In genomic region chr10:71810048-71810750, GRCh38 we compare ENCODE assay signal across 1 cellular context.
TF ChIP-seq lines count a peak whose summit lies in the region.

No MANE protein-coding gene starts in this region.

TF ChIP-seq in K562, 482 proteins besides CTCF, POLR2A, EP300 and RAD21 (continues in another document):
- no peak for TF ChIP-seq NR0B1 (IDR thresholded peaks at IDR 0.05; ENCODE audit: partially characterized antibody)
- TF ChIP-seq U2AF2 (optimal IDR thresholded peaks at IDR 0.05; ENCODE audit: low read depth, low read length), result no peak
- TF ChIP-seq KDM1A (IDR thresholded peaks at IDR 0.05), result peak in 1 of 2 experiments; percentile 38; a peak in 1 of 4 replicates
- TF ChIP-seq ZNF146 (CRISPR knock-in tag; IDR thresholded peaks at IDR 0.05; ENCODE audit: unreplicated experiment), result no peak
- TF ChIP-seq RAD51 (IDR thresholded peaks at IDR 0.05; ENCODE audit: borderline replicate concordance, low read depth), result no peak
- TF ChIP-seq, protein P1, sequence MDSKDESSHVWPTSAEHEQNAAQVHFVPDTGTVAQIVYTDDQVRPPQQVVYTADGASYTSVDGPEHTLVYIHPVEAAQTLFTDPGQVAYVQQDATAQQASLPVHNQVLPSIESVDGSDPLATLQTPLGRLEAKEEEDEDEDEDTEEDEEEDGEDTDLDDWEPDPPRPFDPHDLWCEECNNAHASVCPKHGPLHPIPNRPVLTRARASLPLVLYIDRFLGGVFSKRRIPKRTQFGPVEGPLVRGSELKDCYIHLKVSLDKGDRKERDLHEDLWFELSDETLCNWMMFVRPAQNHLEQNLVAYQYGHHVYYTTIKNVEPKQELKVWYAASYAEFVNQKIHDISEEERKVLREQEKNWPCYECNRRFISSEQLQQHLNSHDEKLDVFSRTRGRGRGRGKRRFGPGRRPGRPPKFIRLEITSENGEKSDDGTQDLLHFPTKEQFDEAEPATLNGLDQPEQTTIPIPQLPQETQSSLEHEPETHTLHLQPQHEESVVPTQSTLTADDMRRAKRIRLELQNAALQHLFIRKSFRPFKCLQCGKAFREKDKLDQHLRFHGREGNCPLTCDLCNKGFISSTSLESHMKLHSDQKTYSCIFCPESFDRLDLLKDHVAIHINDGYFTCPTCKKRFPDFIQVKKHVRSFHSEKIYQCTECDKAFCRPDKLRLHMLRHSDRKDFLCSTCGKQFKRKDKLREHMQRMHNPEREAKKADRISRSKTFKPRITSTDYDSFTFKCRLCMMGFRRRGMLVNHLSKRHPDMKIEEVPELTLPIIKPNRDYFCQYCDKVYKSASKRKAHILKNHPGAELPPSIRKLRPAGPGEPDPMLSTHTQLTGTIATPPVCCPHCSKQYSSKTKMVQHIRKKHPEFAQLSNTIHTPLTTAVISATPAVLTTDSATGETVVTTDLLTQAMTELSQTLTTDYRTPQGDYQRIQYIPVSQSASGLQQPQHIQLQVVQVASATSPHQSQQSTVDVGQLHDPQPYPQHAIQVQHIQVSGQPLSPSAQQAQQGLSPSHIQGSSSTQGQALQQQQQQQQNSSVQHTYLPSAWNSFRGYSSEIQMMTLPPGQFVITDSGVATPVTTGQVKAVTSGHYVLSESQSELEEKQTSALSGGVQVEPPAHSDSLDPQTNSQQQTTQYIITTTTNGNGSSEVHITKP (IDR thresholded peaks at IDR 0.05; ENCODE audit: partially characterized antibody), result no peak
- no peak for TF ChIP-seq NR2C1 (IDR thresholded peaks at IDR 0.05)
- TF ChIP-seq NR2C1 (tag; IDR thresholded peaks at IDR 0.05), result no peak
- no peak for TF ChIP-seq RBM15 (IDR thresholded peaks at IDR 0.05; ENCODE audit: insufficient read depth, low read length)
- no peak for TF ChIP-seq FOXJ2 (tag; IDR thresholded peaks at IDR 0.05)
- TF ChIP-seq, protein P2, sequence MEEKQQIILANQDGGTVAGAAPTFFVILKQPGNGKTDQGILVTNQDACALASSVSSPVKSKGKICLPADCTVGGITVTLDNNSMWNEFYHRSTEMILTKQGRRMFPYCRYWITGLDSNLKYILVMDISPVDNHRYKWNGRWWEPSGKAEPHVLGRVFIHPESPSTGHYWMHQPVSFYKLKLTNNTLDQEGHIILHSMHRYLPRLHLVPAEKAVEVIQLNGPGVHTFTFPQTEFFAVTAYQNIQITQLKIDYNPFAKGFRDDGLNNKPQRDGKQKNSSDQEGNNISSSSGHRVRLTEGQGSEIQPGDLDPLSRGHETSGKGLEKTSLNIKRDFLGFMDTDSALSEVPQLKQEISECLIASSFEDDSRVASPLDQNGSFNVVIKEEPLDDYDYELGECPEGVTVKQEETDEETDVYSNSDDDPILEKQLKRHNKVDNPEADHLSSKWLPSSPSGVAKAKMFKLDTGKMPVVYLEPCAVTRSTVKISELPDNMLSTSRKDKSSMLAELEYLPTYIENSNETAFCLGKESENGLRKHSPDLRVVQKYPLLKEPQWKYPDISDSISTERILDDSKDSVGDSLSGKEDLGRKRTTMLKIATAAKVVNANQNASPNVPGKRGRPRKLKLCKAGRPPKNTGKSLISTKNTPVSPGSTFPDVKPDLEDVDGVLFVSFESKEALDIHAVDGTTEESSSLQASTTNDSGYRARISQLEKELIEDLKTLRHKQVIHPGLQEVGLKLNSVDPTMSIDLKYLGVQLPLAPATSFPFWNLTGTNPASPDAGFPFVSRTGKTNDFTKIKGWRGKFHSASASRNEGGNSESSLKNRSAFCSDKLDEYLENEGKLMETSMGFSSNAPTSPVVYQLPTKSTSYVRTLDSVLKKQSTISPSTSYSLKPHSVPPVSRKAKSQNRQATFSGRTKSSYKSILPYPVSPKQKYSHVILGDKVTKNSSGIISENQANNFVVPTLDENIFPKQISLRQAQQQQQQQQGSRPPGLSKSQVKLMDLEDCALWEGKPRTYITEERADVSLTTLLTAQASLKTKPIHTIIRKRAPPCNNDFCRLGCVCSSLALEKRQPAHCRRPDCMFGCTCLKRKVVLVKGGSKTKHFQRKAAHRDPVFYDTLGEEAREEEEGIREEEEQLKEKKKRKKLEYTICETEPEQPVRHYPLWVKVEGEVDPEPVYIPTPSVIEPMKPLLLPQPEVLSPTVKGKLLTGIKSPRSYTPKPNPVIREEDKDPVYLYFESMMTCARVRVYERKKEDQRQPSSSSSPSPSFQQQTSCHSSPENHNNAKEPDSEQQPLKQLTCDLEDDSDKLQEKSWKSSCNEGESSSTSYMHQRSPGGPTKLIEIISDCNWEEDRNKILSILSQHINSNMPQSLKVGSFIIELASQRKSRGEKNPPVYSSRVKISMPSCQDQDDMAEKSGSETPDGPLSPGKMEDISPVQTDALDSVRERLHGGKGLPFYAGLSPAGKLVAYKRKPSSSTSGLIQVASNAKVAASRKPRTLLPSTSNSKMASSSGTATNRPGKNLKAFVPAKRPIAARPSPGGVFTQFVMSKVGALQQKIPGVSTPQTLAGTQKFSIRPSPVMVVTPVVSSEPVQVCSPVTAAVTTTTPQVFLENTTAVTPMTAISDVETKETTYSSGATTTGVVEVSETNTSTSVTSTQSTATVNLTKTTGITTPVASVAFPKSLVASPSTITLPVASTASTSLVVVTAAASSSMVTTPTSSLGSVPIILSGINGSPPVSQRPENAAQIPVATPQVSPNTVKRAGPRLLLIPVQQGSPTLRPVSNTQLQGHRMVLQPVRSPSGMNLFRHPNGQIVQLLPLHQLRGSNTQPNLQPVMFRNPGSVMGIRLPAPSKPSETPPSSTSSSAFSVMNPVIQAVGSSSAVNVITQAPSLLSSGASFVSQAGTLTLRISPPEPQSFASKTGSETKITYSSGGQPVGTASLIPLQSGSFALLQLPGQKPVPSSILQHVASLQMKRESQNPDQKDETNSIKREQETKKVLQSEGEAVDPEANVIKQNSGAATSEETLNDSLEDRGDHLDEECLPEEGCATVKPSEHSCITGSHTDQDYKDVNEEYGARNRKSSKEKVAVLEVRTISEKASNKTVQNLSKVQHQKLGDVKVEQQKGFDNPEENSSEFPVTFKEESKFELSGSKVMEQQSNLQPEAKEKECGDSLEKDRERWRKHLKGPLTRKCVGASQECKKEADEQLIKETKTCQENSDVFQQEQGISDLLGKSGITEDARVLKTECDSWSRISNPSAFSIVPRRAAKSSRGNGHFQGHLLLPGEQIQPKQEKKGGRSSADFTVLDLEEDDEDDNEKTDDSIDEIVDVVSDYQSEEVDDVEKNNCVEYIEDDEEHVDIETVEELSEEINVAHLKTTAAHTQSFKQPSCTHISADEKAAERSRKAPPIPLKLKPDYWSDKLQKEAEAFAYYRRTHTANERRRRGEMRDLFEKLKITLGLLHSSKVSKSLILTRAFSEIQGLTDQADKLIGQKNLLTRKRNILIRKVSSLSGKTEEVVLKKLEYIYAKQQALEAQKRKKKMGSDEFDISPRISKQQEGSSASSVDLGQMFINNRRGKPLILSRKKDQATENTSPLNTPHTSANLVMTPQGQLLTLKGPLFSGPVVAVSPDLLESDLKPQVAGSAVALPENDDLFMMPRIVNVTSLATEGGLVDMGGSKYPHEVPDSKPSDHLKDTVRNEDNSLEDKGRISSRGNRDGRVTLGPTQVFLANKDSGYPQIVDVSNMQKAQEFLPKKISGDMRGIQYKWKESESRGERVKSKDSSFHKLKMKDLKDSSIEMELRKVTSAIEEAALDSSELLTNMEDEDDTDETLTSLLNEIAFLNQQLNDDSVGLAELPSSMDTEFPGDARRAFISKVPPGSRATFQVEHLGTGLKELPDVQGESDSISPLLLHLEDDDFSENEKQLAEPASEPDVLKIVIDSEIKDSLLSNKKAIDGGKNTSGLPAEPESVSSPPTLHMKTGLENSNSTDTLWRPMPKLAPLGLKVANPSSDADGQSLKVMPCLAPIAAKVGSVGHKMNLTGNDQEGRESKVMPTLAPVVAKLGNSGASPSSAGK (IDR thresholded peaks at IDR 0.05), result no peak
- no peak for TF ChIP-seq BDP1 (IDR thresholded peaks at IDR 0.05; ENCODE audit: insufficient read depth, insufficient read length)
- TF ChIP-seq PYGO2 (tag; IDR thresholded peaks at IDR 0.05), result no peak
- no peak for TF ChIP-seq CC2D1A (IDR thresholded peaks at IDR 0.05)
- no peak for TF ChIP-seq PURB (CRISPR knock-in tag; IDR thresholded peaks at IDR 0.05; ENCODE audit: low read depth)
- no peak for TF ChIP-seq POLR3A (IDR thresholded peaks at IDR 0.05; ENCODE audit: borderline replicate concordance, extremely low read depth, insufficient read depth, insufficient read length)
- no peak for TF ChIP-seq CHD2 (IDR thresholded peaks at IDR 0.05; ENCODE audit: low read depth, low read length)
- no peak for TF ChIP-seq MEIS2 (IDR thresholded peaks at IDR 0.05; ENCODE audit: partially characterized antibody)
- TF ChIP-seq MCM5 (IDR thresholded peaks at IDR 0.05; ENCODE audit: low read depth), result no peak
- TF ChIP-seq HDAC2 (IDR thresholded peaks at IDR 0.05), result 0 out of 2 replicates have a peak, but pooled peaks have one; percentile 21
- 0 out of 4 replicates have a peak, but pooled peaks of 1 of the 2 experiments have one; percentile 10 for TF ChIP-seq RCOR1 (IDR thresholded peaks at IDR 0.05; ENCODE audit: borderline replicate concordance in 1 of 2, low read depth in 2 of 2, low read length in 2 of 2)
- no peak for TF ChIP-seq ZNF445 (CRISPR knock-in tag; IDR thresholded peaks at IDR 0.05; ENCODE audit: low read depth)
- TF ChIP-seq POLR2G (IDR thresholded peaks at IDR 0.05; ENCODE audit: low read depth, low read length), result peak; percentile 44; the same call in 1 of the 2 replicates
- no peak for TF ChIP-seq KHSRP (IDR thresholded peaks at IDR 0.05)
- TF ChIP-seq ZNF511 (CRISPR knock-in tag; IDR thresholded peaks at IDR 0.05), result no peak
- TF ChIP-seq ZNF436 (CRISPR knock-in tag; IDR thresholded peaks at IDR 0.05), result no peak
- no peak for TF ChIP-seq ARID3B (CRISPR knock-in tag; IDR thresholded peaks at IDR 0.05; ENCODE audit: borderline replicate concordance)
- TF ChIP-seq, protein P3, sequence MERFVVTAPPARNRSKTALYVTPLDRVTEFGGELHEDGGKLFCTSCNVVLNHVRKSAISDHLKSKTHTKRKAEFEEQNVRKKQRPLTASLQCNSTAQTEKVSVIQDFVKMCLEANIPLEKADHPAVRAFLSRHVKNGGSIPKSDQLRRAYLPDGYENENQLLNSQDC (CRISPR knock-in tag; IDR thresholded peaks at IDR 0.05), result no peak
- TF ChIP-seq SMARCA5 (IDR thresholded peaks at IDR 0.05), result 0 out of 2 replicates have a peak, but pooled peaks have one; percentile 42
- TF ChIP-seq JUND (IDR thresholded peaks at IDR 0.05; ENCODE audit: borderline replicate concordance, low read depth, low read length), result no peak
- TF ChIP-seq JUND (tag; IDR thresholded peaks at IDR 0.05; ENCODE audit: borderline replicate concordance, low read depth, low read length), result no peak
- no peak for TF ChIP-seq OTX1 (CRISPR knock-in tag; IDR thresholded peaks at IDR 0.05)
- no peak for TF ChIP-seq NFE2 (IDR thresholded peaks at IDR 0.05; ENCODE audit: low read depth)
- no peak for TF ChIP-seq TRIM24 (IDR thresholded peaks at IDR 0.05)
- no peak for TF ChIP-seq ZNF639 (CRISPR knock-in tag; conservative IDR thresholded peaks at IDR 0.05 in 1 of 2, IDR thresholded peaks at IDR 0.05 in 1 of 2)
- no peak for TF ChIP-seq FIP1L1 (IDR thresholded peaks at IDR 0.05; ENCODE audit: low read depth, low read length, poor library complexity, severe bottlenecking)
- TF ChIP-seq BCOR (IDR thresholded peaks at IDR 0.05), result peak; percentile 74
- TF ChIP-seq ZFP91 (CRISPR knock-in tag; IDR thresholded peaks at IDR 0.05), result no peak
- no peak for TF ChIP-seq RFX1 (IDR thresholded peaks at IDR 0.05)
- no peak for TF ChIP-seq SRSF9 (IDR thresholded peaks at IDR 0.05; ENCODE audit: borderline replicate concordance, low read depth, low read length)
- TF ChIP-seq SRSF7 (optimal IDR thresholded peaks at IDR 0.05; ENCODE audit: low read depth, low read length), result no peak
- no peak for TF ChIP-seq GABPB1 (CRISPR knock-in tag; IDR thresholded peaks at IDR 0.05)
- TF ChIP-seq ZNF253 (CRISPR knock-in tag; conservative IDR thresholded peaks at IDR 0.05), result no peak
